11 cellular contexts compared by ENCODE assay signal in the genomic region with DNA sequence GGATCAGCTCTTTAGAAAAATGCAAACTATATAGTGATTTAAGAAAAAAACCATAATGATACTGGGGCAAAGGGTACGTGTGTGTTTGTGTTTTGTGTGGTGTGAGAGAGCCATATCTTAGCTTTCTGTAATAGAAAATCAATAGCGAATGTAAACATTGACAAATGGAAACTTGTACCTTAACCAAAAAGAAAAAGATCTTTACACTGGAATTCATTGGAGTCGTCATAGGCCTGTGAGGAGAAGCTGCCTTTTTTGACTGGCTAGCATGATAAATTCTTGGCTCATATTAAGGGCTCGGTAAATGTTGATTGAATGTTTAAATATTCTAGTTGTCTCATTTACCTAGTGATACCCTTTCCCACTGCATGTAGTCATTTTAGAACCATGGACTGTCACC.
"Had no signal": no experiment of that assay in that cellular context is flagged by ENCODE, and none has a peak within 500 bp of the region (broad histone marks: within the 10 kb centered on the region; RNA-seq: fewer than 3 reads in every experiment).

No MANE protein-coding gene starts in this region.

- H3K9me3 Mint-ChIP-seq: H9 had no signal

- ATAC-seq: GM23338, HCT116 had no signal

- DNase-seq: GM23248, GOT3, H7, H9, HCEC 1CT, HFFc6 had no signal

- H3K27ac Mint-ChIP-seq: GM23338, H9, HFFc6 had no signal

- H3K27ac ChIP-seq: GM23248 had no signal

- FAIRE-seq: H1, H54 had no signal

- H3K4me3 Mint-ChIP-seq: GM23338, H9, HFFc6 had no signal

- H2AFZ ChIP-seq: GM23248, GM23338 had no signal

- H3K36me3 ChIP-seq: HAP-1 had no signal

- H3K4me1 ChIP-seq: HAP-1 had no signal

- H3K4me1 Mint-ChIP-seq: GM23338, H9 had no signal

- H3K9me3 ChIP-seq: HAP-1 had no signal

- H3K4me2 ChIP-seq: GM23338 had no signal

- H3K4me3 ChIP-seq: GM23248, GM23338, HAP-1 had no signal

- H3K9ac ChIP-seq: GM23248 had no signal
